21 cellular contexts compared by ENCODE assay signal in genomic region chr11:45599161-45599943, GRCh38.
"Had no signal": no experiment of that assay in that cellular context is flagged by ENCODE, and none has a peak within 500 bp of the region (broad histone marks: within the 10 kb centered on the region; RNA-seq: fewer than 3 reads in every experiment).

No MANE protein-coding gene starts in this region.

- H3K27ac ChIP-seq: brain microvascular endothelial cell, cardiac muscle cell had no signal

- DNase-seq: activated CD4-positive, alpha-beta memory T cell treated with anti-CD3 and anti-CD28 coated beads for 36 hours; activated CD4-positive, alpha-beta T cell treated with anti-CD3 and anti-CD28 coated beads, Interleukin-2, amount 10 ng/mL, durations not matched to agents 7 days and 5 days; activated CD4-positive, CD25-positive, alpha-beta regulatory T cell; activated CD8-positive, alpha-beta memory T cell treated with anti-CD3 and anti-CD28 coated beads for 24 hours; activated effector memory CD4-positive, alpha-beta T cell treated with anti-CD3 and anti-CD28 coated beads, Interleukin-2, amount 50 U/mL, for 16 hours; activated naive CD4-positive, alpha-beta T cell treated with Interleukin-2 at 50 U/mL for 16 hours; activated naive CD8-positive, alpha-beta T cell treated with anti-CD3 and anti-CD28 coated beads, Interleukin-2, amount 50 U/mL, for 24 hours; activated T-cell treated with anti-CD3 and anti-CD28 coated beads, Interleukin-2, amount 50 U/mL, for 4 hours; amygdala; brain microvascular endothelial cell; KBM-7; NCI-H1048; NCI-H187; NCI-H2081; NCI-H510A treated with DMSO at 0.1 percent for 48 hours; NCI-H748 treated with DMSO at 0.1 percent for 48 hours; SIG-M5; T-helper 2 cell; T1000 had no signal

- H3K4me3 ChIP-seq: cardiac muscle cell had no signal

- ATAC-seq: activated naive CD4-positive, alpha-beta T cell treated with anti-CD3 and anti-CD28 coated beads, Interleukin-2, amount 50 U/mL, for 72 hours; activated naive CD8-positive, alpha-beta T cell treated with anti-CD3 and anti-CD28 coated beads, Interleukin-2, amount 50 U/mL, for 24 hours; activated T-cell treated with anti-CD3 and anti-CD28 coated beads, Interleukin-2, amount 50 U/mL, for 4 hours had no signal

- H3K36me3 ChIP-seq: brain microvascular endothelial cell, cardiac muscle cell had no signal
